ENCODE assay signal across 9 cellular contexts in the genomic region with DNA sequence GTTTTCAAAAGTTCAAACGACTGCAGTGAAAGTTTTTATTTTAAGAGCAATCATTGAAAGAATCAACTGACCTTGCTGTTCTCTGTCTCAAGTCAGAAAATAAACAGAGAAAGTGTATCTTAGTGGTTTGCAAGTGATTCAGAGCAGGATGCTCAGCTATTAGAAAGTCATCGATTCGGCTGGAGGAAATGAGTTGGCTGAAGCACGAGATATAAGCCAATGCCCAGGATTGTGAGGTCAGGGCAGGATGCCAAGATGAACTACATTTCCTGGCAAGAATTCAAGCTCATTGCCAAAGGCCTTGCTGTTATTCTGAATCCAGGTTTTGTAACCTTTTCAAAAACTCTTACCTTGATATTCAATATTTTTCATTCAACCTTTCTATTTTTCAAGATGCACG.
DNase-seq lines count a peak whose midpoint lies in the region; ATAC-seq and TF ChIP-seq lines count a peak whose summit lies in the region.
"Had no signal": no experiment of that assay in that cellular context is flagged by ENCODE, and none has a peak within 500 bp of the region (broad histone marks: within the 10 kb centered on the region; RNA-seq: fewer than 3 reads in every experiment).

No MANE protein-coding gene starts in this region.

- H3K9me3 Mint-ChIP-seq in activated T-cell treated with anti-CD3 and anti-CD28 coated beads, Interleukin-2, amount 50 U/mL, for 72 hours = peaks cover 0 to 5% of the 10 kb centered on the region in 2 donors

- H3K36me3 Mint-ChIP-seq in activated T-cell treated with anti-CD3 and anti-CD28 coated beads, Interleukin-2, amount 50 U/mL, for 72 hours (ENCODE audit: insufficient read depth in 2 of 2) = no peaks in the 10 kb centered on the region

- TF ChIP-seq CTCF in foreskin fibroblast (IDR thresholded peaks at IDR 0.05; ENCODE audit: low read depth, low read length) = no peak

- no peak overlapping the region for H3K4me3 ChIP-seq in foreskin fibroblast (ENCODE audit: low read depth in 1 of 2, low read length in 2 of 2)

- DNase-seq in activated T-cell treated with anti-CD3 and anti-CD28 coated beads, Interleukin-2, amount 50 U/mL, for 72 hours = peak; percentile 3 to 5
- DNase-seq in activated T-cell treated with anti-CD3 and anti-CD28 coated beads for 4 hours = no peak
- peak; percentile 12 for DNase-seq in NCI-H774 (lab: John Stamatoyannopoulos, UW)
- peak; percentile 94 to 98 for DNase-seq in foreskin fibroblast
- DNase-seq in DMS79 treated with DMSO at 0.1 percent for 48 hours (lab: John Stamatoyannopoulos, UW) = no peak
- DNase-seq in NCI-H128 (lab: John Stamatoyannopoulos, UW; ENCODE audit: unreplicated experiment) = no peak
- DNase-seq: DND-41 had no signal

- no peaks in the 10 kb centered on the region for H3K27me3 Mint-ChIP-seq in activated T-cell treated with anti-CD3 and anti-CD28 coated beads, Interleukin-2, amount 50 U/mL, for 72 hours (ENCODE audit: low read depth)

- ATAC-seq in activated T-cell treated with anti-CD3 and anti-CD28 coated beads, Interleukin-2, amount 50 U/mL, for 72 hours (replicated peaks in 1 of 2) = no peak
- ATAC-seq in HG03039 (IDR thresholded peaks at IDR 0.05; ENCODE audit: unreplicated experiment) (peak; percentile 45), GM19023 (IDR thresholded peaks at IDR 0.05; ENCODE audit: unreplicated experiment) (no peak)

- H3K27ac Mint-ChIP-seq in activated T-cell treated with anti-CD3 and anti-CD28 coated beads, Interleukin-2, amount 50 U/mL, for 72 hours = no peak overlapping the region

- no peak overlapping the region for H3K4me3 Mint-ChIP-seq in activated T-cell treated with anti-CD3 and anti-CD28 coated beads, Interleukin-2, amount 50 U/mL, for 72 hours

- no peaks in the 10 kb centered on the region for H3K4me1 Mint-ChIP-seq in activated T-cell treated with anti-CD3 and anti-CD28 coated beads, Interleukin-2, amount 50 U/mL, for 72 hours (ENCODE audit: low read depth)

Comparison
In these comparisons a context has a peak if more than half of its experiments do, and no peak if none do; other contexts are left out.
1. DNase-seq: peak in activated T-cell treated with anti-CD3 and anti-CD28 coated beads, Interleukin-2, amount 50 U/mL, for 72 hours (2 of 2), NCI-H774 (single experiment) and foreskin fibroblast (2 of 2); none in activated T-cell treated with anti-CD3 and anti-CD28 coated beads for 4 hours (single experiment), DMS79 treated with DMSO at 0.1 percent for 48 hours (single experiment) and NCI-H128 (single experiment).